Comparison of ENCODE assay signal across 13 cellular contexts in the genomic region with DNA sequence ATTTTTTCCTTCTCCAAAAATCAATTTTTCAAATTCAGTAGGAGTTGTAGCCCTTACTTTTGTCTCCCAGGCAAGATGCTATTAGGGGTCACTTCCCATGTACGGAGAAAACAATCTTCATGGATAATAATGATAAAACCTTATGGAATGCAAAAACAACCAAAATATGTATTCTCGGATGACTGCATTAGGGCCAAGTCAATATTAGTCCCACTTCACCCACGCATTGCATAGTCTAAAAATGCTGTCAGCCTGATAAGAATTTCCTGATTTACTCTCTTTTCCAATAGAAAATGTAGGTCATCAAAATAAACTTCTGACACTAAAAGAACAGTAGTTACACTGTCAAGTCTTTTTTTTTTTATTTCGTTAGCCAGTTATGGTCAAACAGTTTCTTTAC. TPM values are rescaled to one million over a fixed set of nuclear protein-coding genes. Genes with fewer than 3 reads are reported as not detected.
DNase-seq lines count a peak whose midpoint lies in the region; ATAC-seq, FAIRE-seq and TF ChIP-seq lines count a peak whose summit lies in the region.
"Had no signal": no experiment of that assay in that cellular context is flagged by ENCODE, and none has a peak within 500 bp of the region (broad histone marks: within the 10 kb centered on the region; RNA-seq: fewer than 3 reads in every experiment).

No MANE protein-coding gene starts in this region.

- intact Hi-C loops in left ventricle myocardium superior (cut with micrococcal nuclease), result no loop called here

- H3K4me3 ChIP-seq in astrocyte of the spinal cord (ENCODE audit: low read depth, low read length) (peak overlapping the region; percentile 85), subcutaneous abdominal adipose tissue (ENCODE audit: low read depth in 1 of 5, low read length in 5 of 5) (peak overlapping the region in 4 of 5 donors; percentile 23 to 77 (median 64))

- peak overlapping the region; percentile 96 for H3K27ac ChIP-seq in subcutaneous abdominal adipose tissue (ENCODE audit: low read depth, low read length)
- H3K27ac ChIP-seq: neutrophil had no signal

- TF ChIP-seq CTCF in astrocyte of the spinal cord (IDR thresholded peaks at IDR 0.05; ENCODE audit: low read depth, low read length), result no peak

- ATAC-seq in left ventricle myocardium superior (peak; percentile 11), esophagus mucosa (no peak), GM18520 (IDR thresholded peaks at IDR 0.05; ENCODE audit: unreplicated experiment) (no peak), GM21528 (IDR thresholded peaks at IDR 0.05; ENCODE audit: low FRiP score, unreplicated experiment) (no peak)

- DNase-seq in H54 (ENCODE audit: insufficient read length, low spot score), result no peak
- peak; percentile 84 for DNase-seq in astrocyte of the spinal cord (ENCODE audit: low read depth, low spot score)
- DNase-seq in left ventricle myocardium superior, result no peak
- no peak for DNase-seq in activated T-cell treated with anti-CD3 and anti-CD28 coated beads for 4 hours
- DNase-seq: endodermal cell, NCI-H69 had no signal

- H3K9me3 ChIP-seq in subcutaneous abdominal adipose tissue (ENCODE audit: control insufficient read depth in 5 of 5, low read length in 5 of 5), result no peaks in the 10 kb centered on the region
- H3K9me3 ChIP-seq: neutrophil had no signal

- H3K9ac ChIP-seq in subcutaneous abdominal adipose tissue (ENCODE audit: low read length in 5 of 5), result peak overlapping the region in 3 of 5 donors; percentile 11 to 86 (median 62)

- peak; percentile 92 for FAIRE-seq in H54 (lab: Jason Lieb, UNC)
- FAIRE-seq: D721Med, islet of Langerhans had no signal

- H3K36me3 ChIP-seq in subcutaneous abdominal adipose tissue (ENCODE audit: control insufficient read depth in 5 of 5, insufficient read depth in 5 of 5, low read length in 5 of 5), result no peaks in the 10 kb centered on the region
- H3K36me3 ChIP-seq: neutrophil had no signal

- H3K27me3 ChIP-seq in subcutaneous abdominal adipose tissue (ENCODE audit: control insufficient read depth in 5 of 5, insufficient read depth in 4 of 5, low read length in 5 of 5), result peaks cover 0 to 5% (median 0%) of the 10 kb centered on the region in 5 donors

- in situ Hi-C loops in astrocyte of the spinal cord (cut with HindIII; ENCODE audit: low sequenced_read_pairs), result no loop called here

- H3K4me1 ChIP-seq in subcutaneous abdominal adipose tissue (ENCODE audit: control insufficient read depth in 5 of 5, insufficient read depth in 5 of 5, low read length in 5 of 5), result peaks cover 2 to 59% (median 29%) of the 10 kb centered on the region in 5 donors

- no peak for TF ChIP-seq POLR2A in H54 (IDR thresholded peaks at IDR 0.05; ENCODE audit: low read depth, low read length)

RNA-seq across cellular contexts. Expression of gene VGLL3, which starts 2.7 kb away (rescaled TPM):
- total RNA-seq in left ventricle myocardium superior, result 3.6 TPM
- 1.6 TPM for total RNA-seq in esophagus mucosa
